Comparison of ENCODE assay signal across 1 cellular context in the genomic region with DNA sequence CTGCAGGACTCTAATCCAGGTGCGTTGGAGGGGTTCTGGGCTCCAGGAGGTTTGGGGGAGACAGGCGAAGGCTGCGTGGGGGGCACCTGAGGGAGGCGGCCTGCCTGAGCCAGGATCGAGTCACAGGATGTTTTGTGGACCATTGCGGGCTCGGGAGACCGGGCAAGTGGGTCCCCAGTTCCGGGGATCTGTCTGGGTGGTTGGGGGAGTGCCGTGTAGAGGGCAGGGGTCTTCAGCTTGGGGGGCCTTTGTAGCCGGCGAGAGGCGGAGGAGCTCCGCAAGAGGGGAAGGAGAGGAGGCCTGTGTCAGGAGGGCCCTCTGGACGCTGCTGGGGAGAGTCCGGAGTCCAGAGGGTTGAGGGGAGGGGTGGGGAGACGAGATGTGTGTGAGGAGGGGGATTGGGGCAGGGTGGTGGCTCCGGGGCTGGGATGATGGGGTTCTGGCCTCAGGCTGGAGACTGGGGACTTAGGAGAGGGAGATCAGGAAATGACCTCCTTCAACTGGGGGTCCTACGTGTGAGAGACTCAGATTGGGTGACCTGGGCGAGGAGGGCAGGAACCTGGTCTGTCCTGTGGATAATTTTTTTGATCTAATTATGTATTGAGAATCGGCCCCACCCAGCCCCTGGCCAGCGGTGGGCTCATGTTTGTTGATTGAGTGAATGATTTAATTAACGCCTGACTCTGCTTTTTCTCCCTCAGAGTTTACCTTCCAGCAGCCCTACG.
TF ChIP-seq lines count a peak whose summit lies in the region.

No MANE protein-coding gene starts in this region.

TF ChIP-seq in endothelial cell of umbilical vein, 7 proteins besides CTCF, POLR2A, EP300 and RAD21 (continued from another document):
- TF ChIP-seq JUN (IDR thresholded peaks at IDR 0.05; ENCODE audit: borderline replicate concordance, insufficient read depth, insufficient read length, low read depth): no peak
- no peak for TF ChIP-seq EZH2 (IDR thresholded peaks at IDR 0.05; ENCODE audit: borderline replicate concordance, low read depth, low read length, severe bottlenecking)
- TF ChIP-seq FOS (IDR thresholded peaks at IDR 0.05; ENCODE audit: borderline replicate concordance, insufficient read depth, low read length): no peak
